Comparison of ENCODE assay signal across 34 cellular contexts in the genomic region with DNA sequence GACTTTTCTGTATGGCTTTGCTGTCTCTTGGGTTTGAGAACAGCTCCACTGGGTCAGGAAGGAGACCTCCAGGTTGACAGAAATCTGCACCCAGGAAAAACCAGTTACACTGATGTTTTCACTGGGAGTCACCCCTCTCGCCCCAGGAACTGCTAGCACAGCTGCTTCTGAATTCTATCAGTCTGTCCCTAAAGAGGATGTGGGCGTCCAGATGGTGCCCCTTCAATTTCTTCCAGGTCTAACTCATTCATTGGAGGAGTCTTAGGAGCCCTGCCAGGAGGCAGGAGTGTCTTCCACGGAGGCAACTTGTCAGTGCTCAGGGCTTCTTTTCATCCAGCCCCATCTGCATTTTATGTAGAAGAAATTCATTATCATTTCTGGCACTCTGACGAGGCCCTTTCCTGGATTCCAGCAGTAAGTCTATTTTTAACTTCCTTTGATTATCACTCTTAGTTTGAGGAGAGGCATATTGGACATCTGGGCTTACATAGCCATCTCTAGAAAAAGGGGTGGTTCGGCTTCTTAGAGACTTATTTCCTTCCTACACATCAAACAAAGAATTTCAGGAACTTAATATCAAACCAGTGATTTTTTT.
"Had no signal": no experiment of that assay in that cellular context is flagged by ENCODE, and none has a peak within 500 bp of the region (broad histone marks: within the 10 kb centered on the region; RNA-seq: fewer than 3 reads in every experiment).

No MANE protein-coding gene starts in this region.

- H3K4me1 Mint-ChIP-seq: activated CD4-positive, alpha-beta T cell treated with anti-CD3 and anti-CD28 coated beads, Interleukin-2, amount 10 ng/mL, durations not matched to agents 24 days and 14 days had no signal

- H3K9ac ChIP-seq: SK-N-SH had no signal

- H3K9me3 ChIP-seq: adrenal gland, MG63, Peyer's patch, SK-N-SH had no signal

- H3K27me3 Mint-ChIP-seq: activated CD4-positive, alpha-beta T cell treated with anti-CD3 and anti-CD28 coated beads, Interleukin-2, amount 10 ng/mL, durations not matched to agents 24 days and 14 days had no signal

- H3K36me3 ChIP-seq: adrenal gland, MG63, Peyer's patch, SJSA1 had no signal

- DNase-seq: activated CD4-positive, alpha-beta T cell treated with anti-CD3 and anti-CD28 coated beads, Interleukin-2, amount 10 ng/mL, durations not matched to agents 24 days and 14 days; activated CD4-positive, alpha-beta T cell treated with anti-CD3 and anti-CD28 coated beads, Interleukin-2, amount 50 U/mL, for 4 hours; activated CD8-positive, alpha-beta memory T cell treated with anti-CD3 and anti-CD28 coated beads, Interleukin-2, amount 50 U/mL, for 4 hours; activated gamma-delta T cell treated with Interleukin-2 at 50 U/mL for 16 hours; activated naive CD4-positive, alpha-beta T cell treated with anti-CD3 and anti-CD28 coated beads for 36 hours; activated T-cell treated with anti-CD3 and anti-CD28 coated beads for 4 hours; activated T-cell treated with anti-CD3 and anti-CD28 coated beads, Interleukin-2, amount 50 U/mL, for 4 hours; caudate nucleus; Karpas-422; KBM-7; MG63; MV-4-11; NCI-H1092; NCI-H146; NCI-H187; NCI-H2029 treated with DMSO at 0.1 percent for 48 hours; NCI-H2107; NCI-H226; NCI-H446 treated with DMSO at 0.1 percent for 48 hours; NCI-H526; NCI-H748 treated with DMSO at 0.1 percent for 48 hours; NK-92 treated with Interleukin-12 subunit alpha and Interleukin-12 subunit beta, amount 100 ng/mL, for 24 hours; PC-3; Peyer's patch; RPMI8226; SHP77 treated with DMSO at 0.1 percent for 48 hours; SK-N-SH had no signal

- H3K27ac Mint-ChIP-seq: activated CD4-positive, alpha-beta T cell treated with anti-CD3 and anti-CD28 coated beads, Interleukin-2, amount 10 ng/mL, durations not matched to agents 24 days and 14 days; activated naive CD4-positive, alpha-beta T cell treated with anti-CD3 and anti-CD28 coated beads for 36 hours; activated T-helper 1 cell treated with anti-CD3 and anti-CD28 coated beads, Interleukin-12 subunit alpha, Interleukin-12 subunit beta, Interleukin-2, Interleukin-4 antibody, amounts not matched to agents 30 ng/mL and 10 ng/mL and 1 ng/mL, durations not matched to agents 14 hours and 24 hours and 36 hours; T-helper 1 cell treated with Interleukin-12 subunit alpha and Interleukin-12 subunit beta and Interleukin-4 antibody, amounts not matched to agents 30 μg/mL and 1 μg/mL, for 36 hours; T-helper 2 cell treated with Interferon-gamma antibody and Interleukin-4, amounts not matched to agents 5 μg/mL and 100 μg/mL, for 36 hours had no signal

- H3K4me3 ChIP-seq: adrenal gland, MG63, Peyer's patch, SJSA1 had no signal

- H3K4me3 Mint-ChIP-seq: activated CD4-positive, alpha-beta T cell treated with anti-CD3 and anti-CD28 coated beads, Interleukin-2, amount 10 ng/mL, durations not matched to agents 24 days and 14 days; activated naive CD4-positive, alpha-beta T cell treated with anti-CD3 and anti-CD28 coated beads for 36 hours; activated T-cell treated with anti-CD3 and anti-CD28 coated beads, Interleukin-2, amount 50 U/mL, for 4 hours; activated T-helper 1 cell treated with anti-CD3 and anti-CD28 coated beads, Interleukin-12 subunit alpha, Interleukin-12 subunit beta, Interleukin-2, Interleukin-4 antibody, amounts not matched to agents 30 ng/mL and 10 ng/mL and 1 ng/mL, durations not matched to agents 14 hours and 24 hours and 36 hours; brain; T-helper 1 cell treated with Interleukin-12 subunit alpha and Interleukin-12 subunit beta and Interleukin-4 antibody, amounts not matched to agents 30 μg/mL and 1 μg/mL, for 36 hours; T-helper 2 cell treated with Interferon-gamma antibody and Interleukin-4, amounts not matched to agents 5 μg/mL and 100 μg/mL, for 36 hours had no signal

- ATAC-seq: activated naive CD4-positive, alpha-beta T cell treated with anti-CD3 and anti-CD28 coated beads, Interleukin-2, amount 50 U/mL, for 72 hours; activated T-cell treated with anti-CD3 and anti-CD28 coated beads, Interleukin-2, amount 50 U/mL, for 4 hours; PC-3 had no signal

- H3K27me3 ChIP-seq: adrenal gland, MG63, Peyer's patch, SJSA1 had no signal

- H3K4me1 ChIP-seq: adrenal gland, Peyer's patch, SJSA1 had no signal

- H3K27ac ChIP-seq: adrenal gland, Peyer's patch, SJSA1 had no signal

- H3K36me3 Mint-ChIP-seq: activated naive CD4-positive, alpha-beta T cell treated with anti-CD3 and anti-CD28 coated beads, Interleukin-2, amount 50 U/mL, for 72 hours; brain had no signal

- H3K9me3 Mint-ChIP-seq: activated CD4-positive, alpha-beta T cell treated with anti-CD3 and anti-CD28 coated beads, Interleukin-2, amount 10 ng/mL, durations not matched to agents 24 days and 14 days; activated naive CD4-positive, alpha-beta T cell treated with anti-CD3 and anti-CD28 coated beads for 36 hours; activated T-cell treated with anti-CD3 and anti-CD28 coated beads, Interleukin-2, amount 50 U/mL, for 4 hours; activated T-helper 1 cell treated with anti-CD3 and anti-CD28 coated beads, Interleukin-12 subunit alpha, Interleukin-12 subunit beta, Interleukin-2, Interleukin-4 antibody, amounts not matched to agents 30 ng/mL and 10 ng/mL and 1 ng/mL, durations not matched to agents 14 hours and 24 hours and 36 hours; T-helper 1 cell treated with Interleukin-12 subunit alpha and Interleukin-12 subunit beta and Interleukin-4 antibody, amounts not matched to agents 30 μg/mL and 1 μg/mL, for 36 hours; T-helper 2 cell treated with Interferon-gamma antibody and Interleukin-4, amounts not matched to agents 5 μg/mL and 100 μg/mL, for 36 hours had no signal

- H3K4me2 ChIP-seq: SK-N-SH had no signal
